19 cellular contexts compared by ENCODE assay signal in the genomic region with DNA sequence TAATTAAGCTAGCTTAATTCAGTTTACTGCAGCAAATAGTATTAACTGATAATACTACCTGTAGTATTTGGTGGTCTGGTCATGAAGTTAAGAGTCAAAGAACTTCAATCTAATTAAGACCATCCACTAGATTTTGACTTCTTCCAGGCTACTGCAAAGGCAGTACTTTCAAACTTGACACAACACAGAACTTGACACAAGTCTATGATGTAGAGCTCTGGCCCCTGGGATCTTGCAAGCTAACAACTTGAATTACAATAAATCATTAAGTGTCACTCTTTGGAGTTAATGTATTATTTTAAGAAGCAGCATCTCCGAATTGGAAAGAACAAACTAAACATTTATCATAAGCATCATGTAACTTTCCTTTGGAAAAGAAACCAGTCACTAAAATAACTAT. TPM values are rescaled to one million over a fixed set of nuclear protein-coding genes. Genes with fewer than 3 reads are reported as not detected.
DNase-seq lines count a peak whose midpoint lies in the region; ATAC-seq, FAIRE-seq and TF ChIP-seq lines count a peak whose summit lies in the region.
"Had no signal": no experiment of that assay in that cellular context is flagged by ENCODE, and none has a peak within 500 bp of the region (broad histone marks: within the 10 kb centered on the region; RNA-seq: fewer than 3 reads in every experiment).

No MANE protein-coding gene starts in this region.

- TF ChIP-seq CTCF in HepG2 (CRISPR knock-in tag; IDR thresholded peaks at IDR 0.05) (no peak), right lobe of liver (IDR thresholded peaks at IDR 0.05) (no peak), K562 (IDR thresholded peaks at IDR 0.05 in 2 of 3, conservative IDR thresholded peaks at IDR 0.05 in 1 of 3; ENCODE audit: insufficient read depth in 2 of 3, low read depth in 1 of 3, low read length in 3 of 3) (no peak), uterus (IDR thresholded peaks at IDR 0.05) (no peak)

- no peak for ATAC-seq in HepG2
- no peak for ATAC-seq in right lobe of liver
- ATAC-seq in K562: no peak
- ATAC-seq in stimulated activated effector memory CD8-positive, alpha-beta T cell treated with anti-CD3 and anti-CD28 coated beads, Interleukin-12 subunit alpha, Interleukin-12 subunit beta, amount 100 ng/mL, for 72 hours: no peak
- no peak for ATAC-seq in HG03280 (IDR thresholded peaks at IDR 0.05; ENCODE audit: unreplicated experiment)

- no peak overlapping the region for H3K4me3 ChIP-seq in HepG2 (replicated peaks in 1 of 3; ENCODE audit: insufficient read depth in 1 of 3, low read depth in 2 of 3, low read length in 3 of 3)
- no peak overlapping the region for H3K4me3 ChIP-seq in right lobe of liver
- H3K4me3 ChIP-seq in K562: no peak overlapping the region
- no peak overlapping the region for H3K4me3 ChIP-seq in uterus
- H3K4me3 ChIP-seq: GM23248 had no signal

- H4K20me1 ChIP-seq in HepG2 (ENCODE audit: insufficient read depth, low read length): no peaks in the 10 kb centered on the region
- no peaks in the 10 kb centered on the region for H4K20me1 ChIP-seq in K562 (replicated peaks; ENCODE audit: control insufficient read depth, insufficient read depth, low read length)

- H3K27me3 ChIP-seq in HepG2 (ENCODE audit: control insufficient read depth in 1 of 2, insufficient read depth in 2 of 2, low read length in 2 of 2) (no peaks in the 10 kb centered on the region), right lobe of liver (no peaks in the 10 kb centered on the region), K562 (ENCODE audit: control insufficient read depth in 2 of 2, insufficient read depth in 2 of 2, low read length in 2 of 2) (no peaks in the 10 kb centered on the region), uterus (no peaks in the 10 kb centered on the region)

- TF ChIP-seq RAD21 in HepG2 (CRISPR knock-in tag; IDR thresholded peaks at IDR 0.05) (no peak), K562 (CRISPR knock-in tag; conservative IDR thresholded peaks at IDR 0.05 in 1 of 2, IDR thresholded peaks at IDR 0.05 in 1 of 2) (no peak)

- peaks cover 70% of the 10 kb centered on the region for H3K36me3 Mint-ChIP-seq in stimulated activated effector memory CD8-positive, alpha-beta T cell treated with anti-CD3 and anti-CD28 coated beads, Interleukin-12 subunit alpha, Interleukin-12 subunit beta, amount 100 ng/mL, for 72 hours

- CTCF ChIA-PET in HepG2 (lab: Yijun Ruan, JAX; ENCODE audit: low intra/inter-chr PET ratio, low total read pairs) (no interaction called here), K562 (lab: Yijun Ruan, JAX; ENCODE audit: low intra/inter-chr PET ratio) (no interaction called here)

- BruUV-seq in HepG2 (replicated peaks; lab: Mats Ljungman, UMichigan): TSS peak; percentile 13
- BruUV-seq in K562 (replicated peaks; lab: Mats Ljungman, UMichigan): TSS peak; percentile 9

- WGBS in HepG2 (ENCODE audit: low lambda C conversion rate): 100% methylated on average over 1 of the region's 1 CpG
- 72% methylated on average over 1 of the region's 1 CpG for WGBS in right lobe of liver (ENCODE audit: insufficient coverage, low coverage, low lambda C conversion rate, missing lambda C conversion rate)
- 83% methylated on average over 1 of the region's 1 CpG for WGBS in K562 (ENCODE audit: insufficient coverage, low coverage, missing lambda C conversion rate)

- POLR2A ChIA-PET in HepG2 (lab: Yijun Ruan, JAX): no interaction called here
- POLR2A ChIA-PET in K562 (lab: Yijun Ruan, JAX): interaction anchor here (0.6 to 1.0 kb wide), 2 partner anchors 59 to 131 kb away, joined by 3 to 5 read pairs; no protein-coding TSS in a partner anchor

- no peak for TF ChIP-seq EP300 in HepG2 (IDR thresholded peaks at IDR 0.05; ENCODE audit: low read depth in 2 of 2, low read length in 2 of 2)
- TF ChIP-seq EP300 in HepG2 (CRISPR knock-in tag; IDR thresholded peaks at IDR 0.05; ENCODE audit: borderline replicate concordance): no peak
- TF ChIP-seq EP300 in K562 (IDR thresholded peaks at IDR 0.05; ENCODE audit: low read length): no peak

- H3K9me3 Mint-ChIP-seq in stimulated activated effector memory CD8-positive, alpha-beta T cell treated with anti-CD3 and anti-CD28 coated beads, Interleukin-12 subunit alpha, Interleukin-12 subunit beta, amount 100 ng/mL, for 72 hours: no peaks in the 10 kb centered on the region
- H3K9me3 Mint-ChIP-seq: CD4-positive, alpha-beta T cell; HFFc6 had no signal

- no peak overlapping the region for H3K9ac ChIP-seq in HepG2 (ENCODE audit: insufficient read depth, low read depth, low read length)
- H3K9ac ChIP-seq in K562 (ENCODE audit: insufficient read depth in 1 of 2, low read depth in 2 of 2, low read length in 2 of 2): no peak overlapping the region
- H3K9ac ChIP-seq: GM23248 had no signal

- FAIRE-seq in HepG2 (lab: Jason Lieb, UNC) (no peak), K562 (lab: Jason Lieb, UNC) (no peak)
- FAIRE-seq: GM12892, GM18507 had no signal

- no peak for TF ChIP-seq POLR2A in HepG2 (IDR thresholded peaks at IDR 0.05; ENCODE audit: insufficient read depth in 1 of 2, low read depth in 2 of 2, low read length in 2 of 2)
- TF ChIP-seq POLR2A in right lobe of liver (IDR thresholded peaks at IDR 0.05): no peak
- no peak for TF ChIP-seq POLR2A in K562 (conservative IDR thresholded peaks at IDR 0.05)
- TF ChIP-seq POLR2A in uterus (IDR thresholded peaks at IDR 0.05): no peak

- DNase-seq in HepG2 (ENCODE audit: low spot score) (no peak), right lobe of liver (no peak), NCI-H82 treated with DMSO at 0.1 percent for 48 hours (lab: John Stamatoyannopoulos, UW; ENCODE audit: unreplicated experiment) (peak; percentile 39), K562 (ENCODE audit: extremely low read depth in 1 of 4, low spot score in 3 of 4) (no peak), NK-92 (lab: John Stamatoyannopoulos, UW; ENCODE audit: unreplicated experiment) (no peak), uterus (no peak)
- DNase-seq in stimulated activated effector memory CD8-positive, alpha-beta T cell treated with anti-CD3 and anti-CD28 coated beads, Interleukin-12 subunit alpha, Interleukin-12 subunit beta, amount 100 ng/mL, for 72 hours (ENCODE audit: low spot score in 2 of 2): no peak
- DNase-seq: 8988T; C1 segment of cervical spinal cord; CD4-positive, alpha-beta T cell; DMS153; DMS79; GDM1; GM23248; HCEC 1CT; HFFc6 had no signal

- no peak overlapping the region for H3K4me3 Mint-ChIP-seq in stimulated activated effector memory CD8-positive, alpha-beta T cell treated with anti-CD3 and anti-CD28 coated beads, Interleukin-12 subunit alpha, Interleukin-12 subunit beta, amount 100 ng/mL, for 72 hours
- H3K4me3 Mint-ChIP-seq: CD4-positive, alpha-beta T cell; HFFc6 had no signal

- intact Hi-C loops in HepG2 (cut with micrococcal nuclease; ENCODE audit: unreplicated experiment) (no loop called here), right lobe of liver (cut with DNase I) (no loop called here), K562 (cut with micrococcal nuclease) (no loop called here), uterus (cut with DNase I; ENCODE audit: low total_unique reads) (no loop called here)

- H3K36me3 ChIP-seq in HepG2 (replicated peaks in 1 of 2; ENCODE audit: control insufficient read depth in 1 of 2, insufficient read depth in 2 of 2, low read length in 2 of 2) (peaks cover 8 to 32% of the 10 kb centered on the region in 2 experiments), right lobe of liver (peaks cover 2 to 26% (median 11%) of the 10 kb centered on the region in 4 donors), K562 (ENCODE audit: control insufficient read depth, insufficient read depth, low read length) (peaks cover 59% of the 10 kb centered on the region), uterus (no peaks in the 10 kb centered on the region)

- peaks cover 8% of the 10 kb centered on the region for H3K4me1 Mint-ChIP-seq in stimulated activated effector memory CD8-positive, alpha-beta T cell treated with anti-CD3 and anti-CD28 coated beads, Interleukin-12 subunit alpha, Interleukin-12 subunit beta, amount 100 ng/mL, for 72 hours

- H3K9me1 ChIP-seq in K562 (ENCODE audit: control insufficient read depth, insufficient read depth, low read length): no peaks in the 10 kb centered on the region

- H3K9me3 ChIP-seq in HepG2 (ENCODE audit: low read length) (no peaks in the 10 kb centered on the region), right lobe of liver (no peaks in the 10 kb centered on the region), K562 (replicated peaks; ENCODE audit: control insufficient read depth, insufficient read depth, low read depth, low read length) (no peaks in the 10 kb centered on the region), uterus (no peaks in the 10 kb centered on the region)

- in situ Hi-C loops in HepG2 (cut with HindIII; ENCODE audit: extremely low pct_ligation_motif_present, low pct_unique_long_range_greater_than_20kb) (no loop called here), K562 (cut with MboI) (no loop called here)

- no peaks in the 10 kb centered on the region for H3K79me2 ChIP-seq in HepG2 (ENCODE audit: insufficient read depth, low read length)
- H3K79me2 ChIP-seq in K562 (ENCODE audit: control insufficient read depth, insufficient read depth, low read length): peaks cover 10% of the 10 kb centered on the region; the same call in 1 of the 3 replicates

- no peak overlapping the region for H3K27ac ChIP-seq in HepG2 (ENCODE audit: extremely low read length, insufficient read depth, low read length)
- H3K27ac ChIP-seq in right lobe of liver: no peak overlapping the region
- no peak overlapping the region for H3K27ac ChIP-seq in K562 (ENCODE audit: extremely low read depth, low read depth, low read length)
- H3K27ac ChIP-seq in uterus: no peak overlapping the region
- H3K27ac ChIP-seq: GM23248 had no signal

- no peaks in the 10 kb centered on the region for H3K4me1 ChIP-seq in HepG2 (ENCODE audit: insufficient read depth, low read length)
- H3K4me1 ChIP-seq in right lobe of liver: no peaks in the 10 kb centered on the region
- peaks cover 0 to 2% of the 10 kb centered on the region in 2 experiments; a peak in 2 of 5 replicates for H3K4me1 ChIP-seq in K562 (replicated peaks in 1 of 2; ENCODE audit: control insufficient read depth in 2 of 2, insufficient read depth in 2 of 2, low read length in 2 of 2)
- H3K4me1 ChIP-seq in uterus: no peaks in the 10 kb centered on the region

- H3K27ac Mint-ChIP-seq in stimulated activated effector memory CD8-positive, alpha-beta T cell treated with anti-CD3 and anti-CD28 coated beads, Interleukin-12 subunit alpha, Interleukin-12 subunit beta, amount 100 ng/mL, for 72 hours: peak overlapping the region; percentile 13
- H3K27ac Mint-ChIP-seq: CD4-positive, alpha-beta T cell; HFFc6 had no signal

- H2AFZ ChIP-seq in HepG2 (ENCODE audit: low read length) (no peak overlapping the region), K562 (ENCODE audit: low read depth, low read length) (no peak overlapping the region)
- H2AFZ ChIP-seq: GM23248 had no signal

- H3K4me2 ChIP-seq in HepG2 (ENCODE audit: low read depth, low read length): no peak overlapping the region
- H3K4me2 ChIP-seq in K562 (ENCODE audit: insufficient read depth, low read length): no peak overlapping the region

RNA-seq across cellular contexts. Expression of gene UIMC1, which starts 40.9 kb away (rescaled TPM):
- 32.7 and 37.5 TPM in 2 replicates for total RNA-seq in HepG2 (2016; rRNA removed; fragmentation: Illumina TruSeq; extraction: Trizol)
- 42.0 and 51.6 TPM in 2 replicates for total RNA-seq in HepG2 (2016; cell fraction: cytosol; rRNA removed; fragmentation: Illumina TruSeq; extraction: Trizol; ENCODE audit: low read depth)
- 35.9 and 36.2 TPM in 2 replicates for total RNA-seq in HepG2 (2016; cell fraction: insoluble cytoplasmic fraction; rRNA removed; fragmentation: Illumina TruSeq; extraction: Trizol)
- 21.0 and 23.4 TPM in 2 replicates for total RNA-seq in HepG2 (2016; cell fraction: membrane; rRNA removed; fragmentation: Illumina TruSeq; extraction: Trizol)
- 45.6 and 50.9 TPM in 2 replicates for total RNA-seq in HepG2 (2016; cell fraction: nucleus; rRNA removed; fragmentation: Illumina TruSeq; extraction: Trizol)
- 14.0 and 18.9 TPM in 2 replicates for polyA plus RNA-seq in HepG2 (2011; rRNA removed)
- 9.7 and 11.8 TPM in 2 replicates for polyA plus RNA-seq in HepG2 (2011; cell fraction: cytosol; rRNA removed)
- polyA plus RNA-seq in HepG2 (2011; cell fraction: nucleus; rRNA removed): 17.7 and 22.7 TPM in 2 replicates
- polyA plus RNA-seq in HepG2 (2012): 22.9 and 28.6 TPM in 2 replicates
- polyA plus RNA-seq in HepG2 (2016; cell fraction: cytosol; fragmentation: Illumina TruSeq; extraction: Trizol; ENCODE audit: low read depth): 8.5 and 9.2 TPM in 2 replicates
- polyA plus RNA-seq in HepG2 (2016; cell fraction: insoluble cytoplasmic fraction; fragmentation: Illumina TruSeq; extraction: Trizol; ENCODE audit: low read depth): 38.8 and 40.5 TPM in 2 replicates
- 13.0 and 17.3 TPM in 2 replicates for polyA plus RNA-seq in HepG2 (2016; cell fraction: membrane; fragmentation: Illumina TruSeq; extraction: Trizol; ENCODE audit: low read depth)
- 55.9 and 65.1 TPM in 2 replicates for polyA plus RNA-seq in HepG2 (2016; cell fraction: nucleus; fragmentation: Illumina TruSeq; extraction: Trizol; ENCODE audit: insufficient read depth, low read depth)
- 7.7 and 16.1 TPM in 2 replicates for polyA minus RNA-seq in HepG2 (2011; rRNA and poly(A)+ RNA removed; ENCODE audit: low replicate concordance)
- polyA minus RNA-seq in HepG2 (2011; cell fraction: cytosol; rRNA and poly(A)+ RNA removed): 13.8 and 16.4 TPM in 2 replicates
- polyA minus RNA-seq in HepG2 (2011; cell fraction: nucleus; rRNA and poly(A)+ RNA removed): 46.1 and 49.6 TPM in 2 replicates
- 10 to 100 TPM in 4 of 6 experiments, 1 to 10 TPM in 2; 8.4 to 15.6 (median 13.0) TPM for total RNA-seq in right lobe of liver
- 63.6 and 136 TPM in 2 replicates for total RNA-seq in K562 (2011; cell fraction: chromatin; rRNA removed; ENCODE audit: low replicate concordance)
- 26.2 and 34.3 TPM in 2 replicates for total RNA-seq in K562 (2011; cell fraction: nucleolus; rRNA removed)
- total RNA-seq in K562 (2011; cell fraction: nucleoplasm; rRNA removed): 68.0 and 110 TPM in 2 replicates
- 28.5 and 33.3 TPM in 2 replicates for total RNA-seq in K562 (2014; rRNA removed)
- total RNA-seq in K562 (2014; rRNA removed; fragmentation: Illumina TruSeq; extraction: Trizol): 51.7 and 52.3 TPM in 2 replicates
- total RNA-seq in K562 (2015; rRNA removed; fragmentation: Illumina TruSeq; extraction: Trizol): 41.6 and 49.2 TPM in 2 replicates
- 44.8 and 46.3 TPM in 2 replicates for total RNA-seq in K562 (2021)
- polyA plus RNA-seq in K562 (2011; rRNA removed): 31.1 and 33.5 TPM in 2 replicates
- polyA plus RNA-seq in K562 (2011; cell fraction: cytosol; rRNA removed): 7.2 and 16.6 TPM in 2 replicates
- polyA plus RNA-seq in K562 (2011; cell fraction: nucleus; rRNA removed): 35.3 and 51.1 TPM in 2 replicates
- polyA plus RNA-seq in K562 (2012): 21.9 and 25.1 TPM in 2 replicates
- 37.6 and 43.7 TPM in 2 replicates for polyA plus RNA-seq in K562 (2014; fragmentation: Illumina TruSeq; extraction: Trizol)
- polyA plus RNA-seq in K562 (2014; fragmentation: Nextera tagmentation; extraction: Ambion mirVana): 10 to 100 TPM; 14.9 to 23.6 TPM
- polyA plus RNA-seq in K562 (2014; rRNA removed): 34.0 and 36.8 TPM in 2 replicates
- polyA minus RNA-seq in K562 (2011; rRNA and poly(A)+ RNA removed): 47.1 and 79.1 TPM in 2 replicates
- polyA minus RNA-seq in K562 (2011; cell fraction: cytosol; rRNA and poly(A)+ RNA removed): 20.4 and 21.0 TPM in 2 replicates
- 22.8 and 45.4 TPM in 2 replicates for polyA minus RNA-seq in K562 (2011; cell fraction: nucleus; rRNA and poly(A)+ RNA removed)
- 10 to 100 TPM; 12.3 to 93.2 (median 50.0) TPM for total RNA-seq in uterus

RNA-seq across cellular contexts. Expression of gene ZNF346, which starts 56.9 kb away (rescaled TPM):
- total RNA-seq in HepG2 (2016; rRNA removed; fragmentation: Illumina TruSeq; extraction: Trizol) (19.4 and 20.1 TPM in 2 replicates), right lobe of liver (1 to 10 TPM; 5.3 to 7.4 (median 6.0) TPM), K562 (2014; rRNA removed) (19.5 and 29.8 TPM in 2 replicates), K562 (2014; rRNA removed; fragmentation: Illumina TruSeq; extraction: Trizol) (20.1 and 23.1 TPM in 2 replicates), K562 (2015; rRNA removed; fragmentation: Illumina TruSeq; extraction: Trizol) (20.8 and 21.8 TPM in 2 replicates), K562 (2021) (20.5 and 21.1 TPM in 2 replicates), uterus (10 to 100 TPM; 10.5 to 38.5 (median 29.2) TPM)
- total RNA-seq in HepG2 (2016; cell fraction: cytosol; rRNA removed; fragmentation: Illumina TruSeq; extraction: Trizol; ENCODE audit: low read depth): 8.2 and 16.0 TPM in 2 replicates
- total RNA-seq in HepG2 (2016; cell fraction: insoluble cytoplasmic fraction; rRNA removed; fragmentation: Illumina TruSeq; extraction: Trizol): 19.4 and 20.5 TPM in 2 replicates
- 13.5 and 15.4 TPM in 2 replicates for total RNA-seq in HepG2 (2016; cell fraction: membrane; rRNA removed; fragmentation: Illumina TruSeq; extraction: Trizol)
- 18.2 and 22.1 TPM in 2 replicates for total RNA-seq in HepG2 (2016; cell fraction: nucleus; rRNA removed; fragmentation: Illumina TruSeq; extraction: Trizol)
- polyA plus RNA-seq in HepG2 (2011; rRNA removed) (8.3 and 8.6 TPM in 2 replicates), K562 (2011; rRNA removed) (21.7 and 24.6 TPM in 2 replicates), K562 (2014; fragmentation: Illumina TruSeq; extraction: Trizol) (24.8 and 25.1 TPM in 2 replicates), K562 (2014; fragmentation: Nextera tagmentation; extraction: Ambion mirVana) (1 to 10 TPM; 5.0 to 6.5 TPM), K562 (2014; rRNA removed) (16.8 and 20.2 TPM in 2 replicates)
- polyA plus RNA-seq in HepG2 (2011; cell fraction: cytosol; rRNA removed): 5.6 and 7.0 TPM in 2 replicates
- polyA plus RNA-seq in HepG2 (2011; cell fraction: nucleus; rRNA removed): 16.4 and 16.8 TPM in 2 replicates
- 7.4 and 8.5 TPM in 2 replicates for polyA plus RNA-seq in HepG2 (2012)
- polyA plus RNA-seq in HepG2 (2016; cell fraction: cytosol; fragmentation: Illumina TruSeq; extraction: Trizol; ENCODE audit: low read depth): 3.3 and 3.4 TPM in 2 replicates
- polyA plus RNA-seq in HepG2 (2016; cell fraction: insoluble cytoplasmic fraction; fragmentation: Illumina TruSeq; extraction: Trizol; ENCODE audit: low read depth): 20.8 and 23.3 TPM in 2 replicates
- polyA plus RNA-seq in HepG2 (2016; cell fraction: membrane; fragmentation: Illumina TruSeq; extraction: Trizol; ENCODE audit: low read depth): 8.4 and 8.7 TPM in 2 replicates
- polyA plus RNA-seq in HepG2 (2016; cell fraction: nucleus; fragmentation: Illumina TruSeq; extraction: Trizol; ENCODE audit: insufficient read depth, low read depth): 21.0 and 22.3 TPM in 2 replicates
- 14.6 and 34.4 TPM in 2 replicates for polyA minus RNA-seq in HepG2 (2011; rRNA and poly(A)+ RNA removed; ENCODE audit: low replicate concordance)
- polyA minus RNA-seq in HepG2 (2011; cell fraction: cytosol; rRNA and poly(A)+ RNA removed): 5.1 and 5.7 TPM in 2 replicates
- polyA minus RNA-seq in HepG2 (2011; cell fraction: nucleus; rRNA and poly(A)+ RNA removed): 20.9 and 25.0 TPM in 2 replicates
- 84.4 and 88.6 TPM in 2 replicates for total RNA-seq in K562 (2011; cell fraction: chromatin; rRNA removed; ENCODE audit: low replicate concordance)
- total RNA-seq in K562 (2011; cell fraction: nucleolus; rRNA removed): 41.8 and 47.2 TPM in 2 replicates
- total RNA-seq in K562 (2011; cell fraction: nucleoplasm; rRNA removed): 67.8 and 84.8 TPM in 2 replicates
- polyA plus RNA-seq in K562 (2011; cell fraction: cytosol; rRNA removed): 21.5 and 22.3 TPM in 2 replicates
- polyA plus RNA-seq in K562 (2011; cell fraction: nucleus; rRNA removed): 27.9 and 29.2 TPM in 2 replicates
- 16.4 and 19.9 TPM in 2 replicates for polyA plus RNA-seq in K562 (2012)
- polyA minus RNA-seq in K562 (2011; rRNA and poly(A)+ RNA removed): 24.4 and 25.1 TPM in 2 replicates
- 11.6 and 18.0 TPM in 2 replicates for polyA minus RNA-seq in K562 (2011; cell fraction: cytosol; rRNA and poly(A)+ RNA removed)
- polyA minus RNA-seq in K562 (2011; cell fraction: nucleus; rRNA and poly(A)+ RNA removed): 14.3 and 22.0 TPM in 2 replicates
